6 cellular contexts compared by ENCODE assay signal in the genomic region with DNA sequence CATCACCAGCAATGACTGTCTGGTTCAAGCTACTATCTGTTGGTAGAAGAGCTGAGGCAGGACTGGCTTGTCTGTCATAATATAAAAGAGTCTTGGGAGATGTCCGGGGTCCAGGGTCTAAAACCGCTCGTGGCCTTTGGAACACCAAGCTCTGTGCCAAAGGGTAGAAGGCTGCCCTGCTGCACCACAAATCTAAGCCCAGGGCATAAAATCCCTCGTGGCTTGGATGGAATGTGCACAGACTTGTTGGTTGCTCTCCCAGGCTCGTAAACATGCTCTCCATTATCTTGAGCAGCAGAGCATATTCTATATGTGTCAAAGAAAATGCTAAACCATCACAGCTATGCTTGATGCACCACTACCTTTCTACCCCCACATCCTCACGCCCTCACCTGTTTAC. TPM values are rescaled to one million over a fixed set of nuclear protein-coding genes. Genes with fewer than 3 reads are reported as not detected.
"Had no signal": no experiment of that assay in that cellular context is flagged by ENCODE, and none has a peak within 500 bp of the region (broad histone marks: within the 10 kb centered on the region; RNA-seq: fewer than 3 reads in every experiment).

No MANE protein-coding gene starts in this region.

RNA-seq across cellular contexts. Expression of a gene that starts 6.6 kb away (rescaled TPM):
- total RNA-seq: HT-29, LHCN-M2, OCI-LY7, SK-MEL-5 had no signal
- polyA plus RNA-seq: SK-N-SH had no signal

RNA-seq across cellular contexts. Expression of a gene that starts 8.3 kb away (rescaled TPM):
- total RNA-seq: HT-29, LHCN-M2, OCI-LY7, T-cell had no signal
- polyA plus RNA-seq: SK-N-SH had no signal
